In the genomic region with DNA sequence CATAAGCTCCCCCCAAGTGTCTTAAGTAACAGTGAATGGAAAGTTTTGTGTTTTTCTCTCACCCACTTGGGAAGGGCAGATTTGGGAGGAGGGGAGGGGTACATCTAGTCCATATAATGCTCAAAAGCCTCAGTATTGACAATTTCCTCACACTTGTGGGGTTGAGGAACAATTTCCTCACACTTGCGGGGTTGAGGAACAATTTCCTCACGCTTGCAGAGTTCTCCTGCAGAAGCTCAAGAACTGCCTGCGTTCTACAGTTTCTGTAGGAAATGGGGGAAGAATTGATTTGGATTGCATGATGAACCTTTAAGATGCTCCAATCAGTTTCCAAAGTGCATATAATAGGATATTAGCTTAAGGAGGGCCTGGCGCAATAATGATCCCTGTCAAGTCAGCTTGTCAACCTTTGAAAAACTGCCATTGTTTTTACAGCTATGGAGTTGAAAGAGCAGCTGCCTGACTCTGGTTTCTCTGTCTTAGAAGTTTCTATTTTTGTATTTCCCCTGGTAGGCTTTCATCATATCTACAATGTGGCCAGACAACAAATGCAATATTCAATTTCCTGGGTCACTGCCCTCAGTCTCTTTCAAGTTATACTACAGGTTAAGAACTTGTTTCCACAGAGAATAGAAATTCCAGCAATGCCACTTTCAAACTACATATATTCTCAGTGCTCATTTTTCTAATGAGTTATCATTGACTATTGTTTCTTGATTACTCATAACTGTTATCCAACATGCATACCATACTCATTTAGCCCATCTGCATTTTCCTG, we compare ENCODE assay signal across 9 cellular contexts.
DNase-seq lines count a peak whose midpoint lies in the region; ATAC-seq and TF ChIP-seq lines count a peak whose summit lies in the region.
"Had no signal": no experiment of that assay in that cellular context is flagged by ENCODE, and none has a peak within 500 bp of the region (broad histone marks: within the 10 kb centered on the region; RNA-seq: fewer than 3 reads in every experiment).

No MANE protein-coding gene starts in this region.

- H3K36me3 Mint-ChIP-seq in activated CD8-positive, alpha-beta memory T cell treated with anti-CD3 and anti-CD28 coated beads, Interleukin-2, amount 10 ng/mL, durations not matched to agents 7 days and 5 days, result no peaks in the 10 kb centered on the region

- H3K27ac ChIP-seq in subcutaneous abdominal adipose tissue (ENCODE audit: low read depth, low read length), result peak overlapping the region; percentile 45
- H3K27ac ChIP-seq: SJCRH30 had no signal

- CTCF ChIA-PET in activated CD8-positive, alpha-beta memory T cell treated with anti-CD3 and anti-CD28 coated beads, Interleukin-2, amount 10 ng/mL, durations not matched to agents 7 days and 5 days (lab: Charles Lee), result interaction anchor here (1.0 to 2.0 kb wide), 3 partner anchors 16 to 628 kb away, joined by 3 to 8 read pairs (median 4); no protein-coding TSS in a partner anchor

- H3K36me3 ChIP-seq in subcutaneous abdominal adipose tissue (ENCODE audit: control insufficient read depth in 5 of 5, insufficient read depth in 5 of 5, low read length in 5 of 5), result no peaks in the 10 kb centered on the region
- H3K36me3 ChIP-seq: SJCRH30 had no signal

- H3K27ac Mint-ChIP-seq in activated CD8-positive, alpha-beta memory T cell treated with anti-CD3 and anti-CD28 coated beads, Interleukin-2, amount 10 ng/mL, durations not matched to agents 7 days and 5 days, result peak overlapping the region; percentile 56

- H3K9ac ChIP-seq in subcutaneous abdominal adipose tissue (ENCODE audit: low read length in 5 of 5), result peak overlapping the region in 2 of 5 donors; percentile 35 to 57

- no peak overlapping the region for H3K4me3 ChIP-seq in astrocyte of the spinal cord (ENCODE audit: low read depth, low read length)
- H3K4me3 ChIP-seq in subcutaneous abdominal adipose tissue (ENCODE audit: low read depth in 1 of 5, low read length in 5 of 5), result peak overlapping the region in 3 of 5 donors; percentile 7 to 29 (median 16)
- H3K4me3 ChIP-seq: SJCRH30 had no signal

- no peaks in the 10 kb centered on the region for H3K9me3 ChIP-seq in subcutaneous abdominal adipose tissue (ENCODE audit: control insufficient read depth in 5 of 5, low read length in 5 of 5)
- H3K9me3 ChIP-seq: SJCRH30 had no signal

- no peak for ATAC-seq in activated CD8-positive, alpha-beta memory T cell treated with anti-CD3 and anti-CD28 coated beads, Interleukin-2, amount 10 ng/mL, durations not matched to agents 7 days and 5 days
- ATAC-seq in HG03280 (IDR thresholded peaks at IDR 0.05; ENCODE audit: unreplicated experiment), result peak; percentile 68

- no peak overlapping the region for H3K4me3 Mint-ChIP-seq in activated CD8-positive, alpha-beta memory T cell treated with anti-CD3 and anti-CD28 coated beads, Interleukin-2, amount 10 ng/mL, durations not matched to agents 7 days and 5 days

- in situ Hi-C loops in astrocyte of the spinal cord (cut with HindIII; ENCODE audit: low sequenced_read_pairs), result no loop called here

- H3K4me1 Mint-ChIP-seq in activated CD8-positive, alpha-beta memory T cell treated with anti-CD3 and anti-CD28 coated beads, Interleukin-2, amount 10 ng/mL, durations not matched to agents 7 days and 5 days, result peaks cover 14% of the 10 kb centered on the region

- H3K27me3 Mint-ChIP-seq in activated CD8-positive, alpha-beta memory T cell treated with anti-CD3 and anti-CD28 coated beads, Interleukin-2, amount 10 ng/mL, durations not matched to agents 7 days and 5 days, result no peaks in the 10 kb centered on the region

- TF ChIP-seq CTCF in astrocyte of the spinal cord (IDR thresholded peaks at IDR 0.05; ENCODE audit: low read depth, low read length), result no peak

- no peak for DNase-seq in activated CD8-positive, alpha-beta memory T cell treated with anti-CD3 and anti-CD28 coated beads, Interleukin-2, amount 10 ng/mL, durations not matched to agents 7 days and 5 days
- no peak for DNase-seq in activated CD8-positive, alpha-beta memory T cell treated with anti-CD3 and anti-CD28 coated beads, Interleukin-2, amount 50 U/mL, for 48 hours
- DNase-seq in astrocyte of the spinal cord (ENCODE audit: low read depth, low spot score) (peak; percentile 32), GOT3 (lab: John Stamatoyannopoulos, UW) (no peak), NCI-H1436 treated with DMSO at 0.1 percent for 48 hours (lab: John Stamatoyannopoulos, UW) (no peak), mesenteric fat pad (ENCODE audit: low spot score) (no peak)

- H3K9me3 Mint-ChIP-seq in activated CD8-positive, alpha-beta memory T cell treated with anti-CD3 and anti-CD28 coated beads, Interleukin-2, amount 10 ng/mL, durations not matched to agents 7 days and 5 days (ENCODE audit: low read depth), result no peaks in the 10 kb centered on the region

- no peaks in the 10 kb centered on the region for H3K27me3 ChIP-seq in subcutaneous abdominal adipose tissue (ENCODE audit: control insufficient read depth in 5 of 5, insufficient read depth in 4 of 5, low read length in 5 of 5)
- H3K27me3 ChIP-seq: SJCRH30 had no signal

- H3K4me1 ChIP-seq in subcutaneous abdominal adipose tissue (ENCODE audit: control insufficient read depth in 5 of 5, insufficient read depth in 5 of 5, low read length in 5 of 5), result peaks cover 0 to 31% (median 23%) of the 10 kb centered on the region in 5 donors
- H3K4me1 ChIP-seq: SJCRH30 had no signal
